9 cellular contexts compared by ENCODE assay signal in the genomic region with DNA sequence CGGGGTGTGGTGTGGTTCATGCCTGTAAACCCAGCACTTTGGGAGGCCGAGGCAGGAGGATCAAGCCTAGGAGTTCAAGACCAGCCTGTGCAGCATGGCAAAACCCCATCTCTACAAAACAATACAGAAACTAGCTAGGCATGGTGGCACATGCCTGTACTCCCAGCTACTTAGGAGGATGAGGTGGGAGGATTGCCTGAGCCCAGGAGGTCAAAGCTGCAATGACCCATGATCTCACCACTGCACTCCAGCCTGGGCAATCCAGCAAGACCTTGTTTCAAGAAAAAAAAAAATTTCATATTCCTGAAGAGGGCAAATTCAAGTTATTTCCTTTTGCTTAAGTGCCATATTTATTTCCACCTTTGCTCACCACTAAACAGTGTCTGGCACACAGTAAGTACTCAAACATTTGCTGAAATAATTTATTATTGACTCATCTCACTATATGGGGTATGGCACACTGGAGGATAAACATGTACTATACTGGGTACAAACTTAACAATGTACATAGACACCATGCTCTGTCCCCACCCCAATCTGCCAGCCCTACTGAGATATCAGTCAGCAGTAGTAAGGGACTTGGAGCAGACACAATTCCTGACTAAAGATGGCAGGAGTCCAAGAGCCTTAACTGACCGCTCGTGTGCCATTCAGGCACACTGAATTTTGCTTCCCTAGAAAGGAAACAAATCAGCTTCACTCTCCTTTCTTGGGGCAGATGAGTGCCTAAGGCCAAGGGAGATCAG. TPM values are rescaled to one million over a fixed set of nuclear protein-coding genes. Genes with fewer than 3 reads are reported as not detected.
DNase-seq lines count a peak whose midpoint lies in the region; ATAC-seq and TF ChIP-seq lines count a peak whose summit lies in the region.
"Had no signal": no experiment of that assay in that cellular context is flagged by ENCODE, and none has a peak within 500 bp of the region (broad histone marks: within the 10 kb centered on the region; RNA-seq: fewer than 3 reads in every experiment).

No MANE protein-coding gene starts in this region.

- intact Hi-C loops in natural killer cell (cut with micrococcal nuclease) = no loop called here

- H3K27me3 ChIP-seq in adipocyte (replicated peaks; ENCODE audit: control insufficient read depth, insufficient read depth, low read length) = no peaks in the 10 kb centered on the region
- no peaks in the 10 kb centered on the region for H3K27me3 ChIP-seq in right atrium auricular region

- H3K27ac Mint-ChIP-seq in natural killer cell = no peak overlapping the region
- no peak overlapping the region for H3K27ac Mint-ChIP-seq in WTC11
- H3K27ac Mint-ChIP-seq: activated T-helper 2 cell treated with anti-CD3 and anti-CD28 coated beads, Interferon-gamma antibody, Interleukin-2, Interleukin-4, amounts not matched to agents 10 μg/mL and 5 μg/mL and 100 μg/mL, durations not matched to agents 14 hours and 24 hours and 36 hours had no signal

- H3K36me3 ChIP-seq in adipocyte (ENCODE audit: control insufficient read depth, insufficient read depth, low read length, severe bottlenecking) = peaks cover 51% of the 10 kb centered on the region
- H3K36me3 ChIP-seq in right atrium auricular region = peaks cover 14% of the 10 kb centered on the region

- no peaks in the 10 kb centered on the region for H3K9me3 Mint-ChIP-seq in natural killer cell
- H3K9me3 Mint-ChIP-seq in WTC11 = no peaks in the 10 kb centered on the region
- H3K9me3 Mint-ChIP-seq: activated T-helper 2 cell treated with anti-CD3 and anti-CD28 coated beads, Interferon-gamma antibody, Interleukin-2, Interleukin-4, amounts not matched to agents 10 μg/mL and 5 μg/mL and 100 μg/mL, durations not matched to agents 14 hours and 24 hours and 36 hours had no signal

- H3K27me3 Mint-ChIP-seq in natural killer cell (ENCODE audit: low read depth in 2 of 2) (no peaks in the 10 kb centered on the region), WTC11 (ENCODE audit: low read depth) (no peaks in the 10 kb centered on the region)

- peaks cover 12% of the 10 kb centered on the region for H3K4me1 ChIP-seq in adipocyte (ENCODE audit: control insufficient read depth, insufficient read depth, low read length)
- H3K4me1 ChIP-seq in right atrium auricular region = peaks cover 0 to 11% of the 10 kb centered on the region in 2 donors

- POLR2A ChIA-PET in WTC11 (lab: Charles Lee) = no interaction called here

- CTCF ChIA-PET in WTC11 (lab: Charles Lee) = interaction anchor here (1.0 to 1.8 kb wide), 4 partner anchors 11 to 64 kb away, joined by 3 to 10 read pairs (median 7); partner anchors contain the start of gene MEAF6

- peak overlapping the region; percentile 26 for H3K9ac ChIP-seq in adipocyte (ENCODE audit: low read length)

- ATAC-seq in HG02970 (IDR thresholded peaks at IDR 0.05; ENCODE audit: low FRiP score, unreplicated experiment) (no peak), natural killer cell (no peak), WTC11 (no peak)

- H3K36me3 Mint-ChIP-seq in natural killer cell (peaks cover 21% of the 10 kb centered on the region), WTC11 (peaks cover 29% of the 10 kb centered on the region)

- no peak overlapping the region for H3K27ac ChIP-seq in right atrium auricular region

- DNase-seq in LNCaP clone FGC (ENCODE audit: low read depth) (peak; percentile 100), adipocyte (ENCODE audit: low read depth) (peak; percentile 61), right atrium auricular region (ENCODE audit: low spot score) (peak; percentile 59), superior temporal gyrus (ENCODE audit: extremely low spot score) (peak; percentile 70), natural killer cell (no peak), WTC11 (ENCODE audit: low spot score) (no peak)
- DNase-seq: stimulated activated CD4-positive, alpha-beta T cell treated with anti-CD3 and anti-CD28 coated beads, Interleukin-2, amount 100 ng/mL, for 24 hours had no signal

- H3K4me1 Mint-ChIP-seq in natural killer cell (peaks cover 0 to 8% of the 10 kb centered on the region in 2 donors), WTC11 (no peaks in the 10 kb centered on the region)

- H3K9me3 ChIP-seq in adipocyte (ENCODE audit: control insufficient read depth, low read length) (no peaks in the 10 kb centered on the region), right atrium auricular region (no peaks in the 10 kb centered on the region)

- TF ChIP-seq CTCF in LNCaP clone FGC (IDR thresholded peaks at IDR 0.05; ENCODE audit: control insufficient read depth, extremely low read depth, insufficient read depth) (no peak), right atrium auricular region (IDR thresholded peaks at IDR 0.05) (no peak), natural killer cell (IDR thresholded peaks at IDR 0.05) (no peak), WTC11 (IDR thresholded peaks at IDR 0.05) (no peak)

- H3K4me3 ChIP-seq in LNCaP clone FGC (ENCODE audit: low read depth, low read length) (no peak overlapping the region), adipocyte (ENCODE audit: low read length) (no peak overlapping the region), right atrium auricular region (no peak overlapping the region)

- no peak overlapping the region for H3K4me3 Mint-ChIP-seq in natural killer cell
- H3K4me3 Mint-ChIP-seq in WTC11 = no peak overlapping the region

TF ChIP-seq in WTC11, 78 proteins besides CTCF, POLR2A, EP300 and RAD21 (continues in another document):
- TF ChIP-seq, protein P1, sequence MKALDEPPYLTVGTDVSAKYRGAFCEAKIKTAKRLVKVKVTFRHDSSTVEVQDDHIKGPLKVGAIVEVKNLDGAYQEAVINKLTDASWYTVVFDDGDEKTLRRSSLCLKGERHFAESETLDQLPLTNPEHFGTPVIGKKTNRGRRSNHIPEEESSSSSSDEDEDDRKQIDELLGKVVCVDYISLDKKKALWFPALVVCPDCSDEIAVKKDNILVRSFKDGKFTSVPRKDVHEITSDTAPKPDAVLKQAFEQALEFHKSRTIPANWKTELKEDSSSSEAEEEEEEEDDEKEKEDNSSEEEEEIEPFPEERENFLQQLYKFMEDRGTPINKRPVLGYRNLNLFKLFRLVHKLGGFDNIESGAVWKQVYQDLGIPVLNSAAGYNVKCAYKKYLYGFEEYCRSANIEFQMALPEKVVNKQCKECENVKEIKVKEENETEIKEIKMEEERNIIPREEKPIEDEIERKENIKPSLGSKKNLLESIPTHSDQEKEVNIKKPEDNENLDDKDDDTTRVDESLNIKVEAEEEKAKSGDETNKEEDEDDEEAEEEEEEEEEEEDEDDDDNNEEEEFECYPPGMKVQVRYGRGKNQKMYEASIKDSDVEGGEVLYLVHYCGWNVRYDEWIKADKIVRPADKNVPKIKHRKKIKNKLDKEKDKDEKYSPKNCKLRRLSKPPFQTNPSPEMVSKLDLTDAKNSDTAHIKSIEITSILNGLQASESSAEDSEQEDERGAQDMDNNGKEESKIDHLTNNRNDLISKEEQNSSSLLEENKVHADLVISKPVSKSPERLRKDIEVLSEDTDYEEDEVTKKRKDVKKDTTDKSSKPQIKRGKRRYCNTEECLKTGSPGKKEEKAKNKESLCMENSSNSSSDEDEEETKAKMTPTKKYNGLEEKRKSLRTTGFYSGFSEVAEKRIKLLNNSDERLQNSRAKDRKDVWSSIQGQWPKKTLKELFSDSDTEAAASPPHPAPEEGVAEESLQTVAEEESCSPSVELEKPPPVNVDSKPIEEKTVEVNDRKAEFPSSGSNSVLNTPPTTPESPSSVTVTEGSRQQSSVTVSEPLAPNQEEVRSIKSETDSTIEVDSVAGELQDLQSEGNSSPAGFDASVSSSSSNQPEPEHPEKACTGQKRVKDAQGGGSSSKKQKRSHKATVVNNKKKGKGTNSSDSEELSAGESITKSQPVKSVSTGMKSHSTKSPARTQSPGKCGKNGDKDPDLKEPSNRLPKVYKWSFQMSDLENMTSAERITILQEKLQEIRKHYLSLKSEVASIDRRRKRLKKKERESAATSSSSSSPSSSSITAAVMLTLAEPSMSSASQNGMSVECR (CRISPR knock-in tag; IDR thresholded peaks at IDR 0.05; ENCODE audit: borderline replicate concordance) = no peak
- TF ChIP-seq SOX15 (CRISPR knock-in tag; IDR thresholded peaks at IDR 0.05) = no peak
- TF ChIP-seq, protein P2, sequence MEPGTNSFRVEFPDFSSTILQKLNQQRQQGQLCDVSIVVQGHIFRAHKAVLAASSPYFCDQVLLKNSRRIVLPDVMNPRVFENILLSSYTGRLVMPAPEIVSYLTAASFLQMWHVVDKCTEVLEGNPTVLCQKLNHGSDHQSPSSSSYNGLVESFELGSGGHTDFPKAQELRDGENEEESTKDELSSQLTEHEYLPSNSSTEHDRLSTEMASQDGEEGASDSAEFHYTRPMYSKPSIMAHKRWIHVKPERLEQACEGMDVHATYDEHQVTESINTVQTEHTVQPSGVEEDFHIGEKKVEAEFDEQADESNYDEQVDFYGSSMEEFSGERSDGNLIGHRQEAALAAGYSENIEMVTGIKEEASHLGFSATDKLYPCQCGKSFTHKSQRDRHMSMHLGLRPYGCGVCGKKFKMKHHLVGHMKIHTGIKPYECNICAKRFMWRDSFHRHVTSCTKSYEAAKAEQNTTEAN (CRISPR knock-in tag; IDR thresholded peaks at IDR 0.05) = no peak

RNA-seq across cellular contexts. Expression of gene MEAF6, which starts 15.5 kb away (rescaled TPM):
- total RNA-seq in right atrium auricular region (10 to 100 TPM; 50.4 to 61.0 TPM), natural killer cell (10 to 100 TPM; 63.9 to 78.7 (median 69.0) TPM), WTC11 (2021) (37.4 to 41.3 TPM (median 41.0 TPM) in 3 replicates)

RNA-seq across cellular contexts. Expression of gene ZC3H12A, which starts 24.7 kb away (rescaled TPM):
- total RNA-seq in right atrium auricular region (10 to 100 TPM in 1 of 2 donors, 1 to 10 TPM in 1; 9.4 to 13.5 TPM), natural killer cell (100 to 1,000 TPM; 219 to 366 (median 289) TPM), WTC11 (2021) (8.4 to 10.9 TPM (median 9.6 TPM) in 3 replicates)

RNA-seq across cellular contexts. Expression of gene SNIP1, which starts 55.0 kb away (rescaled TPM):
- total RNA-seq in right atrium auricular region = 10 to 100 TPM in 1 of 2 donors, 1 to 10 TPM in 1; 4.4 to 12.0 TPM
- total RNA-seq in natural killer cell = 10 to 100 TPM; 67.2 to 74.8 (median 68.1) TPM
- 18.3 to 19.7 TPM (median 19.1 TPM) in 3 replicates for total RNA-seq in WTC11 (2021)

RNA-seq across cellular contexts. Expression of gene DNALI1, which starts 57.7 kb away (rescaled TPM):
- 1 to 10 TPM; 3.9 to 6.1 TPM for total RNA-seq in right atrium auricular region
- under 1 TPM in 1 of 3 donors, not detected in 2; 0.09 TPM for total RNA-seq in natural killer cell
- 10.5 to 14.6 TPM (median 13.5 TPM) in 3 replicates for total RNA-seq in WTC11 (2021)
- total RNA-seq: activated T-helper 2 cell treated with anti-CD3 and anti-CD28 coated beads, Interferon-gamma antibody, Interleukin-2, Interleukin-4, amounts not matched to agents 10 μg/mL and 5 μg/mL and 100 μg/mL, durations not matched to agents 14 hours and 24 hours and 36 hours had no signal

Comparison
In these comparisons a context has a peak if more than half of its experiments do, and no peak if none do; other contexts are left out.
1. DNase-seq: peak in LNCaP clone FGC (single experiment), adipocyte (single experiment), right atrium auricular region (single experiment) and superior temporal gyrus (single experiment); none in natural killer cell (single experiment) and WTC11 (single experiment).
2. RNA of gene ZC3H12A, which starts 24.7 kb away (total RNA-seq): 219 to 366 TPM in natural killer cell; 9.4 to 13.5 TPM in right atrium auricular region and 8.4 to 10.9 TPM in WTC11; every median in the first group is over 10 times any median in the second.